In the genomic region with DNA sequence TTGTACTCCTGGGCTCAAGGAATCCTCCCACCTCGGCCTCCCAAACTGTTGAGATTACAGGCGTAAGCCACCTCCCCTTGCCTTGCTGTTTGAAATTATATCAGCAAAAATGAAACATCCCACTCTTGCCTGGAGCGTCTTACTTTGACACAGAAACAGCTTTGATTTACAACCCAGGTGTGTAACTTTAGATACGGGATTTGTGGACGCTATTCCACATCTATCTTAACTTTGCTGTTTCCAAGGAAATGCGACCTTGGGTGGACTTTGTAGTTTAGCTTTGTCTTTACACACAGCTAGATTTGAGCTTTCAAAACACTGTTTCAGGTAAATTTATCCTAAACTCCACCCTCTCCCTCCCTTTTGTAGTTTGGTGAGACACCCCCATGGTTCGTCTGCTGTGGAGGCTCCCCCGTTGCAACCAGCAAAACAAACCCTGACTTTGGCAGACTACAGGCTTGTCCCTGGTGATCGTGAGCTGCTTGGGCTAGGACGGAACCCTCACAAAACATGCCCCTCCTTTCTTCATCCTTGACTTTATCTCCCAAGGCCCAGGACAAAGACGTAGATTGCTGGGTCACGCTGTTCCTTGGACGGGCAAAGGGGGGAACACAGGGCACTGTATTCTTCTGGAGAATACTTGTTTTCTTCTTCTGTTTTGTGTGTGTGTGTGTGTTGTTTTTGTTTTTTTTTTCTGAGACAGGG, we compare ENCODE assay signal across 20 cellular contexts. TPM values are rescaled to one million over a fixed set of nuclear protein-coding genes. Genes with fewer than 3 reads are reported as not detected.
DNase-seq lines count a peak whose midpoint lies in the region; ATAC-seq and TF ChIP-seq lines count a peak whose summit lies in the region.
"Had no signal": no experiment of that assay in that cellular context is flagged by ENCODE, and none has a peak within 500 bp of the region (broad histone marks: within the 10 kb centered on the region; RNA-seq: fewer than 3 reads in every experiment).

No MANE protein-coding gene starts in this region.

- H3K14ac ChIP-seq in IMR-90 (replicated peaks; ENCODE audit: low read depth, low read length): no peak overlapping the region

- ATAC-seq in IMR-90 (ENCODE audit: low read depth): no peak
- ATAC-seq in GM21737 (IDR thresholded peaks at IDR 0.05; ENCODE audit: unreplicated experiment): no peak

- no peak overlapping the region for H4K91ac ChIP-seq in IMR-90 (ENCODE audit: insufficient read depth, low read depth, low read length)

- dilution Hi-C loops in IMR-90 (cut with HindIII; ENCODE audit: low sequenced_read_pairs, unreplicated experiment): no loop called here

- TF ChIP-seq CTCF in IMR-90 (conservative IDR thresholded peaks at IDR 0.05; ENCODE audit: low read depth, low read length): no peak
- TF ChIP-seq CTCF in endodermal cell (conservative IDR thresholded peaks at IDR 0.05): no peak
- TF ChIP-seq CTCF in testis (IDR thresholded peaks at IDR 0.05): no peak

- H3K56ac ChIP-seq in IMR-90 (ENCODE audit: extremely low read depth, insufficient read depth, low read length) (no peak overlapping the region), mesendoderm (ENCODE audit: low read length) (peak overlapping the region; percentile 46)

- no peak overlapping the region for H2AK5ac ChIP-seq in IMR-90 (ENCODE audit: low read depth, low read length)
- no peak overlapping the region for H2AK5ac ChIP-seq in mesendoderm (ENCODE audit: low read length)

- H3K9me1 ChIP-seq in IMR-90 (ENCODE audit: insufficient read depth, low read length): no peaks in the 10 kb centered on the region

- H3K4me3 ChIP-seq in IMR-90 (ENCODE audit: insufficient read depth, low read depth, low read length) (no peak overlapping the region), endodermal cell (ENCODE audit: low read length) (no peak overlapping the region), mesendoderm (ENCODE audit: low read length) (no peak overlapping the region), testis (no peak overlapping the region)

- no TSS peak for BruUV-seq in IMR-90 (replicated peaks; lab: Mats Ljungman, UMichigan)

- peaks cover 0 to 3% of the 10 kb centered on the region in 2 experiments; a peak in 1 of 4 replicates for H3K79me1 ChIP-seq in IMR-90 (ENCODE audit: low read depth in 1 of 2, low read length in 2 of 2)
- H3K79me1 ChIP-seq in mesendoderm (ENCODE audit: low read length): no peaks in the 10 kb centered on the region

- H4K8ac ChIP-seq in IMR-90 (ENCODE audit: low read depth in 2 of 2, low read length in 2 of 2) (no peak overlapping the region), mesendoderm (ENCODE audit: low read depth, low read length) (no peak overlapping the region)

- no peaks in the 10 kb centered on the region for H3K36me3 Mint-ChIP-seq in endodermal cell (ENCODE audit: low read depth)
- H3K36me3 Mint-ChIP-seq: IgD-negative memory B cell had no signal

- CTCF ChIA-PET in IMR-90 (lab: Yijun Ruan, JAX): interaction anchor here (0.6 kb wide), 1 partner anchor 312 kb away, joined by 4 read pairs; no protein-coding TSS in a partner anchor

- no peak overlapping the region for H3K4me2 ChIP-seq in IMR-90 (ENCODE audit: low read depth, low read length)
- H3K4me2 ChIP-seq in mesendoderm (ENCODE audit: low read length): no peak overlapping the region
- H3K4me2 ChIP-seq: SK-N-SH had no signal

- H2BK120ac ChIP-seq in IMR-90 (ENCODE audit: low read depth, low read length): 0 out of 2 replicates have a peak overlapping the region, but pooled peaks have one; percentile 28
- H2BK120ac ChIP-seq in mesendoderm (ENCODE audit: low read depth, low read length): no peak overlapping the region

- H3K79me2 ChIP-seq in mesendoderm (ENCODE audit: control insufficient read depth, insufficient read depth, low read length): no peaks in the 10 kb centered on the region

- H3K27ac Mint-ChIP-seq in endodermal cell: peak overlapping the region; percentile 62
- H3K27ac Mint-ChIP-seq: IgD-negative memory B cell had no signal

- DNase-seq in IMR-90: no peak
- DNase-seq in endodermal cell: no peak
- no peak for DNase-seq in mesendoderm
- peak; percentile 85 for DNase-seq in testis
- DNase-seq in HPDE6-E6E7 (ENCODE audit: extremely low spot score): no peak
- DNase-seq in C1 segment of cervical spinal cord (lab: John Stamatoyannopoulos, UW): no peak
- DNase-seq: DMS 273 treated with DMSO at 0.1 percent for 48 hours, DND-41, HCEC 1CT, Kasumi-1, MM.1S, NCI-H1092 treated with DMSO at 0.1 percent for 48 hours, NCI-H2081 treated with DMSO at 0.1 percent for 48 hours, NCI-H510A treated with DMSO at 0.1 percent for 48 hours, NCI-H774, SHP77, SK-N-SH had no signal

- 88% methylated on average over 7 of the region's 13 CpGs; no CpG with 5 or more reads in 1 of the 2 experiments for WGBS in IMR-90 (ENCODE audit: extremely low coverage in 2 of 2, insufficient read length in 1 of 2), 2 experiments
- WGBS in endodermal cell (ENCODE audit: insufficient coverage in 1 of 2, insufficient read length in 1 of 2), 2 experiments: 90 to 95% methylated on average over 8 to 13 of the region's 13 CpGs
- WGBS in mesendoderm (ENCODE audit: extremely low coverage, insufficient coverage, low lambda C conversion rate): no CpG with 5 or more reads among the region's 13 CpGs
- WGBS in testis, 2 donors: 43 to 57% methylated on average over 13 of the region's 13 CpGs

- peaks cover 3% of the 10 kb centered on the region for H3K4me1 ChIP-seq in IMR-90 (ENCODE audit: control insufficient read depth, insufficient read depth, low read length)
- peaks cover 5% of the 10 kb centered on the region for H3K4me1 ChIP-seq in endodermal cell (ENCODE audit: control insufficient read depth, insufficient read depth, low read length)
- no peaks in the 10 kb centered on the region for H3K4me1 ChIP-seq in mesendoderm (ENCODE audit: control insufficient read depth, low read depth, low read length)
- H3K4me1 ChIP-seq in testis: peaks cover 51% of the 10 kb centered on the region

- no peak overlapping the region for H2BK15ac ChIP-seq in IMR-90 (ENCODE audit: low read depth, low read length)
- H2BK15ac ChIP-seq in mesendoderm (replicated peaks; ENCODE audit: low read depth): no peak overlapping the region

- H3K27ac ChIP-seq in IMR-90 (ENCODE audit: insufficient read depth, low read length) (no peak overlapping the region), endodermal cell (ENCODE audit: low read depth, low read length) (no peak overlapping the region), mesendoderm (ENCODE audit: low read depth, low read length) (no peak overlapping the region), testis (peak overlapping the region; percentile 29 to 89)
- H3K27ac ChIP-seq: C4-2B had no signal

- no peaks in the 10 kb centered on the region for H3K9me3 ChIP-seq in IMR-90 (ENCODE audit: control insufficient read depth, insufficient read depth, low read length)
- H3K9me3 ChIP-seq in endodermal cell (ENCODE audit: control insufficient read depth, low read length): no peaks in the 10 kb centered on the region
- no peaks in the 10 kb centered on the region for H3K9me3 ChIP-seq in testis
- H3K9me3 ChIP-seq: SK-N-SH had no signal

- H3K23ac ChIP-seq in IMR-90 (ENCODE audit: low read depth, low read length): no peak overlapping the region
- no peak overlapping the region for H3K23ac ChIP-seq in mesendoderm (ENCODE audit: low read length)

- H3K4ac ChIP-seq in IMR-90 (ENCODE audit: low read depth, low read length) (no peak overlapping the region), mesendoderm (ENCODE audit: low read depth, low read length) (no peak overlapping the region)

- in situ Hi-C loops in IMR-90 (cut with MboI; ENCODE audit: low sequenced_read_pairs): no loop called here

- H3K27me3 Mint-ChIP-seq in endodermal cell (ENCODE audit: insufficient read depth): no peaks in the 10 kb centered on the region

- TF ChIP-seq POLR2A in IMR-90 (IDR thresholded peaks at IDR 0.05; ENCODE audit: low read depth, low read length) (no peak), testis (IDR thresholded peaks at IDR 0.05) (no peak)

- H2AFZ ChIP-seq in IMR-90 (replicated peaks; ENCODE audit: low read length, poor library complexity): no peak overlapping the region

- POLR2A ChIA-PET in IMR-90 (lab: Charles Lee; ENCODE audit: unreplicated experiment): interaction anchor here (0.6 kb wide), 1 partner anchor 339 kb away, joined by 4 read pairs; no protein-coding TSS in a partner anchor

- H2AK9ac ChIP-seq in IMR-90 (replicated peaks; ENCODE audit: low read depth, low read length, poor library complexity): no peak overlapping the region

- H3K27me3 ChIP-seq in IMR-90 (ENCODE audit: control insufficient read depth, insufficient read depth, low read length) (no peaks in the 10 kb centered on the region), endodermal cell (ENCODE audit: control insufficient read depth, insufficient read depth, low read length, poor library complexity, severe bottlenecking) (no peaks in the 10 kb centered on the region), mesendoderm (ENCODE audit: insufficient read depth, low read length, poor library complexity) (no peaks in the 10 kb centered on the region), testis (no peaks in the 10 kb centered on the region)

- H3K18ac ChIP-seq in IMR-90 (ENCODE audit: low read depth, low read length) (no peak overlapping the region), mesendoderm (ENCODE audit: low read length) (no peak overlapping the region)

- H2BK20ac ChIP-seq in IMR-90 (ENCODE audit: low read depth, low read length): no peak overlapping the region

- TF ChIP-seq RAD21 in IMR-90 (IDR thresholded peaks at IDR 0.05; ENCODE audit: low read length): no peak

- H3K9ac ChIP-seq in IMR-90 (ENCODE audit: low read depth, low read length): no peak overlapping the region
- H3K9ac ChIP-seq in endodermal cell (ENCODE audit: extremely low read depth, low read length, poor library complexity, severe bottlenecking): no peak overlapping the region
- no peak overlapping the region for H3K9ac ChIP-seq in mesendoderm (ENCODE audit: low read length)
- H3K9ac ChIP-seq: SK-N-SH had no signal

- H4K5ac ChIP-seq in IMR-90 (ENCODE audit: low read depth, low read length) (no peak overlapping the region), mesendoderm (ENCODE audit: low read length) (no peak overlapping the region)

- peaks cover 32% of the 10 kb centered on the region for H3K4me1 Mint-ChIP-seq in endodermal cell

- intact Hi-C loops in IMR-90 (cut with micrococcal nuclease): no loop called here
- intact Hi-C loops in testis (cut with DNase I; ENCODE audit: low total_unique reads): no loop called here

- H2BK5ac ChIP-seq in IMR-90 (ENCODE audit: low read depth, low read length, poor library complexity, severe bottlenecking): no peak overlapping the region
- H2BK5ac ChIP-seq in mesendoderm (ENCODE audit: low read length): no peak overlapping the region

- H3K36me3 ChIP-seq in IMR-90 (ENCODE audit: control insufficient read depth, insufficient read depth, low read length) (no peaks in the 10 kb centered on the region), endodermal cell (ENCODE audit: control insufficient read depth, insufficient read depth, low read length) (no peaks in the 10 kb centered on the region), mesendoderm (ENCODE audit: control insufficient read depth, insufficient read depth, low read length) (no peaks in the 10 kb centered on the region), testis (ENCODE audit: low read depth, missing control alignments) (no peaks in the 10 kb centered on the region)

- no peaks in the 10 kb centered on the region for H4K20me1 ChIP-seq in IMR-90 (ENCODE audit: insufficient read depth, low read length)

- no peak overlapping the region for H3K4me3 Mint-ChIP-seq in endodermal cell
- H3K4me3 Mint-ChIP-seq: IgD-negative memory B cell had no signal

- H3K9me3 Mint-ChIP-seq in endodermal cell: no peaks in the 10 kb centered on the region
- H3K9me3 Mint-ChIP-seq: IgD-negative memory B cell had no signal

RNA-seq across cellular contexts. Expression of a gene that starts 5.5 kb away (rescaled TPM):
- total RNA-seq in IMR-90 (2012; rRNA removed) (48.9 and 72.5 TPM in 2 replicates), endodermal cell (100 to 1,000 TPM; 363 to 368 TPM), testis (100 to 1,000 TPM; 107 to 136 TPM)
- polyA plus RNA-seq in IMR-90 (2012; rRNA removed) (14.5 and 17.1 TPM in 2 replicates), testis (ENCODE audit: insufficient read depth, low read depth, low replicate concordance) (84.9 TPM)
- 3.5 and 5.5 TPM in 2 replicates for polyA plus RNA-seq in IMR-90 (2012; cell fraction: cytosol; rRNA removed)
- polyA plus RNA-seq in IMR-90 (2012; cell fraction: nucleus; rRNA removed; ENCODE audit: low replicate concordance): 4.4 and 9.3 TPM in 2 replicates
- polyA plus RNA-seq in endodermal cell (2013, experiment 1 of 2): 136 TPM
- polyA plus RNA-seq in endodermal cell (2013, experiment 2 of 2): 134 TPM
- polyA plus RNA-seq in mesendoderm (2013, experiment 1 of 2): 135 TPM
- polyA plus RNA-seq in mesendoderm (2013, experiment 2 of 2): 139 TPM

Comparison
In these comparisons a context has a peak if more than half of its experiments do, and no peak if none do; other contexts are left out.
1. H3K27ac ChIP-seq: peak in testis (2 of 2); none in IMR-90 (single experiment), endodermal cell (single experiment) and mesendoderm (single experiment).